Comparison of ENCODE assay signal across 8 cellular contexts in the genomic region with DNA sequence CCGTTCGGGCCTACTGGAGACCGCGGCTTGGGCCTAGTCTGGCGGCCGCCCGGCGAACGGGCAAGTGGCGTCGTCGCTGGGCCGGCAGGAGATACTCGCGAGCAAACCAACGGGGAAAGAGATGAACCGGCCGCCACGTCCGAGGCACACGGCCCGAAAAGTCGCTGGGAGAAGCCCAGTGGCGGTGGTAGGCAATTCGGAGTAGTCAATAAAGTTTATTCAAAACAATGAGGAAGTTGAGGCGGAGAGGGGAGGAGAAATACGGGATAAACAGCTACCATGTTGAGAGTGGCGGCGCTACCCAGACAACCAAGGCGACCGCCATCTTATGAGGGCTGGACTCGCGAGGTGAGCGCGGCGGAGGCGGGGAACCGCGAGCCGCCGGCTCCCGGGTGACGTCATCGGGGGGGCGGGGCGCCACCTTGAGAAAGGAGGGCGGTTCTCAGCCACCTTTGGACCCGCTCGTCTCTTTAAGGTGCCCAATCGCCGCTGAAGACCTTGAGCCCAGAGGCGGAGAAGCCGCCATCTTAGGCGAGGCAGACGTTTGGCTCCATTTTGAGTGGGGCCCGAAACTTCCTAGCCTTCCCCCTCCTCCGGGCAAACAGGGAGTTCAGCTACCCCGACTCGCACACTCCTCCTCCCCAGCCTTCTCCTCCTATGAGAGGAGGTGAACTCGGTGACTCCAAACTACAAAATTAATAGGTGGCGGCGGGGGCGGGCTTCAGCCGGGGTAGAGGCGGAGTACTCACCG. TPM values are rescaled to one million over a fixed set of nuclear protein-coding genes. Genes with fewer than 3 reads are reported as not detected.
DNase-seq lines count a peak whose midpoint lies in the region; ATAC-seq and TF ChIP-seq lines count a peak whose summit lies in the region.

A gene (minus strand): TSS at position 348 of the 751 bp plus-strand sequence. CDS start 1,745 bp downstream, outside the sequence.

- H3K27ac Mint-ChIP-seq in CD8-positive, alpha-beta memory T cell: peak within 1 kb of the TSS; percentile 96 to 100 (median 98)

- H3K27ac ChIP-seq in CD8-positive, alpha-beta memory T cell (ENCODE audit: low read depth, low read length): peak within 1 kb of the TSS; percentile 81
- H3K27ac ChIP-seq in lower lobe of right lung: peak within 1 kb of the TSS; percentile 96

- peaks cover 13% of the 10 kb centered on the region for H3K4me1 ChIP-seq in CD8-positive, alpha-beta memory T cell (ENCODE audit: insufficient read depth, low read length)
- H3K4me1 ChIP-seq in lower lobe of right lung: peaks cover 4% of the 10 kb centered on the region

- no peaks in the 10 kb centered on the region for H3K27me3 ChIP-seq in CD8-positive, alpha-beta memory T cell (ENCODE audit: insufficient read depth, low read length, poor library complexity, severe bottlenecking)
- H3K27me3 ChIP-seq in lower lobe of right lung (ENCODE audit: low read depth): no peaks in the 10 kb centered on the region

- H3K9me3 ChIP-seq in CD8-positive, alpha-beta memory T cell (ENCODE audit: low read length): no peaks in the 10 kb centered on the region
- no peaks in the 10 kb centered on the region for H3K9me3 ChIP-seq in lower lobe of right lung

- TF ChIP-seq CTCF in lower lobe of right lung (IDR thresholded peaks at IDR 0.05): no peak

- DNase-seq in CD8-positive, alpha-beta memory T cell: peak; percentile 91 to 97 (median 94)
- DNase-seq in HT1080 (ENCODE audit: low read depth): peak; percentile 96
- peak; percentile 83 to 84 for DNase-seq in NOMO-1 (lab: John Stamatoyannopoulos, UW; ENCODE audit: unreplicated experiment in 2 of 2)
- peak; percentile 91 for DNase-seq in effector CD4-positive, alpha-beta T cell
- DNase-seq in lower lobe of right lung: peak; percentile 97
- DNase-seq in stimulated activated CD4-positive, alpha-beta T cell treated with anti-CD3 and anti-CD28 coated beads, TNF-alpha, amount 100 ng/mL, for 1 hour (ENCODE audit: low read depth in 3 of 3, low spot score in 1 of 3): peak; percentile 87 to 91 (median 91)

- peaks cover 0 to 2% of the 10 kb centered on the region in 2 donors for H3K27me3 Mint-ChIP-seq in CD8-positive, alpha-beta memory T cell

- peak within 1 kb of the TSS; percentile 85 for H3K4me3 ChIP-seq in CD8-positive, alpha-beta memory T cell (ENCODE audit: low read length)
- peak within 1 kb of the TSS; percentile 69 for H3K4me3 ChIP-seq in lower lobe of right lung

- H3K36me3 Mint-ChIP-seq in CD8-positive, alpha-beta memory T cell: peaks cover 0 to 32% (median 0%) of the 10 kb centered on the region in 3 donors

- no peaks in the 10 kb centered on the region for H3K9me3 Mint-ChIP-seq in CD8-positive, alpha-beta memory T cell

- POLR2A ChIA-PET in CD8-positive, alpha-beta memory T cell (lab: Charles Lee): interaction anchor here (0.6 to 2.5 kb wide), 6 partner anchors 138 to 764 kb away, joined by 3 to 19 read pairs (median 10); a partner anchor contains a TSS
- POLR2A ChIA-PET in activated CD8-positive, alpha-beta memory T cell treated with anti-CD3 and anti-CD28 coated beads for 36 hours (lab: Charles Lee): interaction anchor here (0.6 to 1.5 kb wide), 4 partner anchors 32 to 595 kb away, joined by 3 to 7 read pairs (median 4); no protein-coding TSS in a partner anchor

- peak; percentile 80 for ATAC-seq in GM21367 (IDR thresholded peaks at IDR 0.05; ENCODE audit: unreplicated experiment)
- peak; percentile 95 to 97 for ATAC-seq in lower lobe of right lung

- no peaks in the 10 kb centered on the region for H3K36me3 ChIP-seq in CD8-positive, alpha-beta memory T cell (ENCODE audit: insufficient read depth, low read length)
- H3K36me3 ChIP-seq in lower lobe of right lung: peaks cover 27% of the 10 kb centered on the region

- intact Hi-C loops in lower lobe of right lung (cut with DNase I): no loop called here

- CTCF ChIA-PET in CD8-positive, alpha-beta memory T cell (lab: Charles Lee): no interaction called here
- CTCF ChIA-PET in activated CD8-positive, alpha-beta memory T cell treated with anti-CD3 and anti-CD28 coated beads for 36 hours (lab: Charles Lee): no interaction called here

- H3K4me1 Mint-ChIP-seq in CD8-positive, alpha-beta memory T cell: peaks cover 24 to 28% (median 27%) of the 10 kb centered on the region in 3 donors

- H3K4me3 Mint-ChIP-seq in CD8-positive, alpha-beta memory T cell: peak within 1 kb of the TSS; percentile 89 to 97 (median 94)

RNA-seq across cellular contexts. Expression of the gene that starts here (rescaled TPM):
- 10 to 100 TPM; 42.7 to 45.5 TPM for total RNA-seq in CD8-positive, alpha-beta memory T cell
- 18.7 TPM for polyA plus RNA-seq in CD8-positive, alpha-beta memory T cell
- total RNA-seq in HT1080 (2014; rRNA removed; shearing (Covaris generic)): 9.3 and 12.8 TPM in 2 replicates
- polyA plus RNA-seq in HT1080 (2015; cell fraction: cytosol; rRNA removed): 6.6 and 9.0 TPM in 2 replicates
- polyA plus RNA-seq in HT1080 (2015; cell fraction: nucleus; rRNA removed): 25.1 and 28.9 TPM in 2 replicates
- 10 to 100 TPM; 38.6 to 42.5 TPM for total RNA-seq in activated CD8-positive, alpha-beta memory T cell treated with anti-CD3 and anti-CD28 coated beads for 36 hours
- 26.4 TPM for total RNA-seq in lower lobe of right lung

Comparison
In these comparisons a context has a peak if more than half of its experiments do, and no peak if none do; other contexts are left out.
1. Peak in every context shown above with its lines: DNase-seq, ATAC-seq, H3K4me3 ChIP-seq and H3K27ac ChIP-seq.